In genomic region chr5:1061916-1062315, GRCh38 we compare ENCODE assay signal across 26 cellular contexts. TPM values are rescaled to one million over a fixed set of nuclear protein-coding genes. Genes with fewer than 3 reads are reported as not detected.
"Had no signal": no experiment of that assay in that cellular context is flagged by ENCODE, and none has a peak within 500 bp of the region (broad histone marks: within the 10 kb centered on the region; RNA-seq: fewer than 3 reads in every experiment).

No MANE protein-coding gene starts in this region.

- H3K9me3 ChIP-seq: gastrocnemius medialis, left lung, lower lobe of right lung, thoracic aorta, tibial nerve, upper lobe of left lung, uterus had no signal

- H2AFZ ChIP-seq: parathyroid adenoma had no signal

- H3K27me3 ChIP-seq: dorsolateral prefrontal cortex, gastrocnemius medialis, left lung, tibial nerve, upper lobe of left lung, uterus had no signal

- FAIRE-seq: colon, keratinocyte had no signal

- H3K4me1 ChIP-seq: gastrocnemius medialis, left lung, lower lobe of right lung, parathyroid adenoma, tibial nerve, upper lobe of left lung, uterus had no signal

- DNase-seq: cerebellar nuclear complex; dorsolateral prefrontal cortex; effector CD4-positive, alpha-beta T cell; foreskin fibroblast; gastrocnemius medialis; head of caudate nucleus; lower lobe of right lung; naive thymus-derived CD8-positive, alpha-beta T cell; stimulated activated CD4-positive, alpha-beta T cell treated with anti-CD3 and anti-CD28 coated beads, Interleukin-15, amount 100 ng/mL, for 24 hours; stimulated activated CD4-positive, alpha-beta T cell treated with anti-CD3 and anti-CD28 coated beads, Interleukin-2, amount 100 ng/mL, for 48 hours; stimulated activated naive B cell treated with anti-CD40 and anti-IgM and Interleukin-4, amounts not matched to agents 10 μg/mL and 1 μg/mL and 100 μg/mL, for 72 hours; uterus had no signal

- H3K79me2 ChIP-seq: parathyroid adenoma had no signal

- H3K4me3 Mint-ChIP-seq: naive thymus-derived CD8-positive, alpha-beta T cell; neural crest cell; stimulated activated naive B cell treated with anti-CD40 and anti-IgM and Interleukin-4, amounts not matched to agents 10 μg/mL and 1 μg/mL and 100 μg/mL, for 72 hours; stimulated activated naive CD8-positive, alpha-beta T cell treated with anti-CD3 and anti-CD28 coated beads, Interleukin-15, Interleukin-2, amounts not matched to agents 100 ng/mL and 50 ng/mL, for 24 hours had no signal

- H3K27ac ChIP-seq: dorsolateral prefrontal cortex, epithelial cell of prostate, gastrocnemius medialis, left lung, lower lobe of right lung, parathyroid adenoma, skin epidermis, thoracic aorta, tibial nerve, upper lobe of left lung, uterus had no signal

- H3K36me3 ChIP-seq: gastrocnemius medialis, uterus had no signal

- H3K9me3 Mint-ChIP-seq: naive thymus-derived CD8-positive, alpha-beta T cell; neural crest cell; stimulated activated naive B cell treated with anti-CD40 and anti-IgM and Interleukin-4, amounts not matched to agents 10 μg/mL and 1 μg/mL and 100 μg/mL, for 72 hours; stimulated activated naive CD8-positive, alpha-beta T cell treated with anti-CD3 and anti-CD28 coated beads, Interleukin-15, Interleukin-2, amounts not matched to agents 100 ng/mL and 50 ng/mL, for 24 hours had no signal

- H3K27ac Mint-ChIP-seq: progenitor cell of endocrine pancreas; stimulated activated naive B cell treated with anti-CD40 and anti-IgM and Interleukin-4, amounts not matched to agents 10 μg/mL and 1 μg/mL and 100 μg/mL, for 72 hours; stimulated activated naive CD8-positive, alpha-beta T cell treated with anti-CD3 and anti-CD28 coated beads, Interleukin-15, Interleukin-2, amounts not matched to agents 100 ng/mL and 50 ng/mL, for 24 hours had no signal

- H3K4me3 ChIP-seq: dorsolateral prefrontal cortex, gastrocnemius medialis, left lung, lower lobe of right lung, skin epidermis, thoracic aorta, tibial nerve, upper lobe of left lung, uterus had no signal

- ATAC-seq: esophagus mucosa; gastrocnemius medialis; left lung; lower lobe of right lung; naive thymus-derived CD8-positive, alpha-beta T cell; stimulated activated naive B cell treated with anti-CD40 and anti-IgM and Interleukin-4, amounts not matched to agents 10 μg/mL and 1 μg/mL and 100 μg/mL, for 72 hours had no signal

- H3K9ac ChIP-seq: parathyroid adenoma had no signal

- H3K4me1 Mint-ChIP-seq: naive thymus-derived CD8-positive, alpha-beta T cell; stimulated activated naive B cell treated with anti-CD40 and anti-IgM and Interleukin-4, amounts not matched to agents 10 μg/mL and 1 μg/mL and 100 μg/mL, for 72 hours had no signal

- H3K27me3 Mint-ChIP-seq: naive thymus-derived CD8-positive, alpha-beta T cell; progenitor cell of endocrine pancreas; stimulated activated naive B cell treated with anti-CD40 and anti-IgM and Interleukin-4, amounts not matched to agents 10 μg/mL and 1 μg/mL and 100 μg/mL, for 72 hours; stimulated activated naive CD8-positive, alpha-beta T cell treated with anti-CD3 and anti-CD28 coated beads, Interleukin-15, Interleukin-2, amounts not matched to agents 100 ng/mL and 50 ng/mL, for 24 hours had no signal

RNA-seq across cellular contexts. Expression of gene NKD2, which starts 53.3 kb away (rescaled TPM):
- total RNA-seq: gastrocnemius medialis; myocyte; naive thymus-derived CD8-positive, alpha-beta T cell had no signal
- polyA plus RNA-seq: keratinocyte had no signal
